Comparison of ENCODE assay signal across 8 cellular contexts in genomic region chr19:3500429-3501101, GRCh38. TPM values are rescaled to one million over a fixed set of nuclear protein-coding genes. Genes with fewer than 3 reads are reported as not detected.
DNase-seq lines count a peak whose midpoint lies in the region; ATAC-seq, FAIRE-seq and TF ChIP-seq lines count a peak whose summit lies in the region.

Gene DOHH (minus strand): TSS chr19:3500674. CDS start chr19:3496814, 3,860 bp downstream.

- H3K4me1 ChIP-seq in kidney (ENCODE audit: control insufficient read depth in 1 of 2, insufficient read depth in 1 of 2, low read depth in 1 of 2, low read length in 2 of 2), result peaks cover 4 to 15% of the 10 kb centered on the region in 2 donors

- ATAC-seq in GM19043 (IDR thresholded peaks at IDR 0.05; ENCODE audit: low read depth, unreplicated experiment), result peak; percentile 84
- ATAC-seq in HG03378 (IDR thresholded peaks at IDR 0.05; ENCODE audit: unreplicated experiment), result peak; percentile 70

- DNase-seq in AG10803 (ENCODE audit: low read depth) (peak; percentile 94), NCI-H510A (lab: John Stamatoyannopoulos, UW) (peak; percentile 76), cerebellum (ENCODE audit: low spot score) (peak; percentile 95), kidney (peak; percentile 97)
- peak; percentile 92 for DNase-seq in activated CD4-positive, alpha-beta T cell treated with anti-CD3 and anti-CD28 coated beads for 1 hour
- peak; percentile 98 for DNase-seq in stimulated activated CD4-positive, alpha-beta T cell treated with anti-CD3 and anti-CD28 coated beads, Interleukin-15, amount 100 ng/mL, for 24 hours

- H3K9me3 ChIP-seq in kidney (ENCODE audit: control insufficient read depth in 1 of 2, low read length in 2 of 2), result no peaks in the 10 kb centered on the region

- peak within 1 kb of the TSS; percentile 88 to 99 for H3K27ac ChIP-seq in kidney (ENCODE audit: low read depth in 2 of 2, low read length in 2 of 2)

- peaks cover 3 to 4% of the 10 kb centered on the region in 2 donors for H3K36me3 ChIP-seq in kidney (ENCODE audit: control insufficient read depth in 1 of 2, insufficient read depth in 2 of 2, low read length in 2 of 2)

- H3K4me3 ChIP-seq in AG10803 (ENCODE audit: low read length) (peak within 1 kb of the TSS; percentile 94), kidney (ENCODE audit: low read length in 2 of 2) (peak within 1 kb of the TSS; percentile 84 to 96)

- FAIRE-seq in kidney (lab: Jason Lieb, UNC), result peak; percentile 19

- H3K9ac ChIP-seq in kidney (ENCODE audit: low read length in 2 of 2), result peak within 1 kb of the TSS; percentile 66 to 92

- TF ChIP-seq CTCF in AG10803 (conservative IDR thresholded peaks at IDR 0.05; ENCODE audit: low read length) (no peak), kidney (IDR thresholded peaks at IDR 0.05; ENCODE audit: borderline replicate concordance, extremely low read depth, insufficient read depth) (no peak)

- intact Hi-C loops in kidney (cut with DNase I), result no loop called here

RNA-seq across cellular contexts. Expression of gene DOHH, which starts in this region (rescaled TPM):
- total RNA-seq in cerebellum, result 4.8 TPM
- total RNA-seq in kidney, result 12.2 TPM
- polyA plus RNA-seq in kidney (ENCODE audit: insufficient read depth, low read depth, low replicate concordance), result 20.2 TPM

Comparison
In these comparisons a context has a peak if more than half of its experiments do, and no peak if none do; other contexts are left out.
1. Peak in every context shown above with its lines: DNase-seq, ATAC-seq, H3K4me3 ChIP-seq and H3K27ac ChIP-seq.